In genomic region chr11:8090756-8091155, GRCh38 we compare ENCODE assay signal across 8 cellular contexts. TPM values are rescaled to one million over a fixed set of nuclear protein-coding genes. Genes with fewer than 3 reads are reported as not detected.
A peak's percentile ranks its signal among the peaks of the same experiment; 100 is the strongest.
DNase-seq lines count a peak whose midpoint lies in the region; ATAC-seq, FAIRE-seq and TF ChIP-seq lines count a peak whose summit lies in the region.

No MANE protein-coding gene starts in this region.

- H3K27ac Mint-ChIP-seq in stimulated activated naive B cell treated with anti-CD40 and anti-IgM and Interleukin-4, amounts not matched to agents 10 μg/mL and 1 μg/mL and 100 μg/mL, for 72 hours = no peak overlapping the region

- ATAC-seq in A549 = peak in 1 of 2 experiments; percentile 53; a peak in 3 of 6 replicates
- no peak for ATAC-seq in GM21825 (IDR thresholded peaks at IDR 0.05; ENCODE audit: unreplicated experiment)
- no peak for ATAC-seq in stimulated activated naive B cell treated with anti-CD40 and anti-IgM and Interleukin-4, amounts not matched to agents 10 μg/mL and 1 μg/mL and 100 μg/mL, for 72 hours (replicated peaks)

- peaks cover 18 to 23% of the 10 kb centered on the region in 2 donors for H3K27me3 Mint-ChIP-seq in stimulated activated naive B cell treated with anti-CD40 and anti-IgM and Interleukin-4, amounts not matched to agents 10 μg/mL and 1 μg/mL and 100 μg/mL, for 72 hours

- TF ChIP-seq CTCF in A549 (IDR thresholded peaks at IDR 0.05) (peak; percentile 66), GM10266 (IDR thresholded peaks at IDR 0.05; ENCODE audit: control insufficient read depth, insufficient read depth, low read depth, missing control alignments) (peak; percentile 35)

- intact Hi-C loops in head of caudate nucleus (cut with DNase I) = loop anchor here (5.0 kb wide), 1 partner anchor 58 kb away; no protein-coding TSS in a partner anchor

- 44% methylated on average over 5 of the region's 5 CpGs for WGBS in A549 (ENCODE audit: missing lambda C conversion rate)

- H3K9me3 Mint-ChIP-seq in stimulated activated naive B cell treated with anti-CD40 and anti-IgM and Interleukin-4, amounts not matched to agents 10 μg/mL and 1 μg/mL and 100 μg/mL, for 72 hours = no peaks in the 10 kb centered on the region

- peaks cover 4 to 5% of the 10 kb centered on the region in 2 donors for H3K4me1 Mint-ChIP-seq in stimulated activated naive B cell treated with anti-CD40 and anti-IgM and Interleukin-4, amounts not matched to agents 10 μg/mL and 1 μg/mL and 100 μg/mL, for 72 hours

- DNase-seq in A549 (ENCODE audit: low read depth in 1 of 2, low spot score in 1 of 2) (peak in 1 of 2 experiments; percentile 35), GM10266 (ENCODE audit: extremely low spot score) (peak; percentile 23), SK-N-DZ (ENCODE audit: low spot score) (peak; percentile 62), head of caudate nucleus (peak in 30 of 42 donors; percentile 25 to 77 (median 60)), frontal cortex (ENCODE audit: low spot score in 2 of 2) (no peak)
- peak in 2 of 3 donors; percentile 6 to 17 for DNase-seq in stimulated activated CD4-positive, alpha-beta T cell treated with anti-CD3 and anti-CD28 coated beads, TNF-alpha, amount 100 ng/mL, for 48 hours (ENCODE audit: low read depth in 3 of 3)
- DNase-seq in stimulated activated naive B cell treated with anti-CD40 and anti-IgM and Interleukin-4, amounts not matched to agents 10 μg/mL and 1 μg/mL and 100 μg/mL, for 72 hours = no peak

- TF ChIP-seq RAD21 in A549 (conservative IDR thresholded peaks at IDR 0.05 in 1 of 2, IDR thresholded peaks at IDR 0.05 in 1 of 2) = peak; percentile 57 to 60

- no peak for TF ChIP-seq POLR2A in A549 (IDR thresholded peaks at IDR 0.05; ENCODE audit: low read length)

- no peaks in the 10 kb centered on the region for H3K4me1 ChIP-seq in A549

- H3K4me3 Mint-ChIP-seq in stimulated activated naive B cell treated with anti-CD40 and anti-IgM and Interleukin-4, amounts not matched to agents 10 μg/mL and 1 μg/mL and 100 μg/mL, for 72 hours = no peak overlapping the region

- no peaks in the 10 kb centered on the region for H3K9me3 ChIP-seq in A549

- no peak overlapping the region for H3K27ac ChIP-seq in A549

- no peaks in the 10 kb centered on the region for H3K36me3 Mint-ChIP-seq in stimulated activated naive B cell treated with anti-CD40 and anti-IgM and Interleukin-4, amounts not matched to agents 10 μg/mL and 1 μg/mL and 100 μg/mL, for 72 hours

- no peak overlapping the region for H3K4me2 ChIP-seq in A549

- FAIRE-seq in A549 (lab: Jason Lieb, UNC) = no peak
- FAIRE-seq in frontal cortex (lab: Jason Lieb, UNC) = no peak

- no peak for TF ChIP-seq EP300 in A549 (IDR thresholded peaks at IDR 0.05)

- H3K4me3 ChIP-seq in A549 = no peak overlapping the region

- CTCF ChIA-PET in A549 (lab: Yijun Ruan, JAX) = interaction anchor here (0.6 to 30.1 kb wide), 28 partner anchors 7 to 162 kb away, joined by 3 to 644 read pairs (median 5); partner anchors contain the start of gene TUB

- POLR2A ChIA-PET in A549 (lab: Yijun Ruan, JAX) = no interaction called here

TF ChIP-seq in A549, 52 proteins besides CTCF, POLR2A, EP300 and RAD21:
- TF ChIP-seq KDM1A (IDR thresholded peaks at IDR 0.05; ENCODE audit: low read depth) (no peak), HOXA7 (CRISPR knock-in tag; IDR thresholded peaks at IDR 0.05) (no peak), MAFK (IDR thresholded peaks at IDR 0.05; ENCODE audit: partially characterized antibody) (no peak), NFE2L2 (conservative IDR thresholded peaks at IDR 0.05; ENCODE audit: low read length) (no peak), JUN (IDR thresholded peaks at IDR 0.05) (no peak), FOSB (CRISPR knock-in tag; IDR thresholded peaks at IDR 0.05) (no peak), CHD2 (IDR thresholded peaks at IDR 0.05; ENCODE audit: low read length, partially characterized antibody) (no peak), PHF8 (IDR thresholded peaks at IDR 0.05; ENCODE audit: borderline replicate concordance, low read depth) (no peak), SMC3 (IDR thresholded peaks at IDR 0.05) (peak; percentile 53; the same call in 2 of the 3 replicates)

RNA-seq across cellular contexts. Expression of gene TUB, which starts 9.7 kb away (rescaled TPM):
- polyA plus RNA-seq in A549 (2011; rRNA removed) (11.3 and 11.7 TPM in 2 replicates), A549 (2017; fragmentation: RNase III; extraction: RNeasy Plus Mini Kit Qiagen cat#74134 plus additional on column Dnase treatment) (12.5 to 13.2 TPM (median 12.8 TPM) in 3 replicates)
- 7.8 and 10.0 TPM in 2 replicates for polyA plus RNA-seq in A549 (2012; cell fraction: cytosol; rRNA removed)
- 11.7 and 17.0 TPM in 2 replicates for polyA plus RNA-seq in A549 (2012; cell fraction: nucleus; rRNA removed)
- 12.6 and 14.5 TPM in 2 replicates for polyA minus RNA-seq in A549 (2011; rRNA and poly(A)+ RNA removed)
- polyA plus RNA-seq in SK-N-DZ (2014; cell fraction: cytosol; rRNA removed) = 60.9 and 82.4 TPM in 2 replicates
- 213 and 243 TPM in 2 replicates for polyA plus RNA-seq in SK-N-DZ (2014; cell fraction: nucleus; rRNA removed)
- total RNA-seq in frontal cortex = 83.2 TPM

Comparison
In these comparisons a context has a peak if more than half of its experiments do, and no peak if none do; other contexts are left out.
1. DNase-seq: peak in GM10266 (single experiment), SK-N-DZ (single experiment), head of caudate nucleus (30 of 42) and stimulated activated CD4-positive, alpha-beta T cell treated with anti-CD3 and anti-CD28 coated beads, TNF-alpha, amount 100 ng/mL, for 48 hours (2 of 3); none in frontal cortex (0 of 2) and stimulated activated naive B cell treated with anti-CD40 and anti-IgM and Interleukin-4, amounts not matched to agents 10 μg/mL and 1 μg/mL and 100 μg/mL, for 72 hours (single experiment).